In genomic region chr4:6641164-6641970, GRCh38 we compare ENCODE assay signal across 8 cellular contexts. TPM values are rescaled to one million over a fixed set of nuclear protein-coding genes. Genes with fewer than 3 reads are reported as not detected.
DNase-seq lines count a peak whose midpoint lies in the region; ATAC-seq and TF ChIP-seq lines count a peak whose summit lies in the region.

No MANE protein-coding gene starts in this region.

- DNase-seq in GM04504 (ENCODE audit: low read depth) = peak; percentile 23
- DNase-seq in H9 = no peak
- peak; percentile 47 for DNase-seq in NAMALWA (ENCODE audit: low spot score)
- DNase-seq in activated effector memory CD4-positive, alpha-beta T cell treated with Interleukin-2 at 50 U/mL for 16 hours = peak; percentile 34
- DNase-seq in omental fat pad (ENCODE audit: low spot score) = no peak
- no peak for DNase-seq in SW 1271 (lab: John Stamatoyannopoulos, UW)
- DNase-seq in SHP77 treated with DMSO at 0.1 percent for 48 hours (lab: John Stamatoyannopoulos, UW) = no peak

- peak overlapping the region; percentile 56 to 61 for H3K4me3 ChIP-seq in gastroesophageal sphincter

- H2BK20ac ChIP-seq in H9 (ENCODE audit: low read depth, low read length, poor library complexity, severe bottlenecking) = no peak overlapping the region

- H3K9me3 Mint-ChIP-seq in H9 = peaks cover 2 to 3% of the 10 kb centered on the region in 2 experiments; a peak in 1 of 5 replicates

- H3K27ac Mint-ChIP-seq in H9 = peak overlapping the region; percentile 99

- H3K23ac ChIP-seq in H9 (ENCODE audit: insufficient read length, low read depth, low read length) = no peak overlapping the region

- WGBS in H9 (ENCODE audit: extremely low coverage, insufficient read length, low lambda C conversion rate) = no CpG with 5 or more reads among the region's 50 CpGs
- WGBS in gastroesophageal sphincter (ENCODE audit: low coverage in 1 of 2), 2 donors = 1 to 9% methylated on average over 6 to 40 of the region's 50 CpGs

- H3K9me3 ChIP-seq in H9 (ENCODE audit: control insufficient read depth, low read depth, low read length) (no peaks in the 10 kb centered on the region), gastroesophageal sphincter (no peaks in the 10 kb centered on the region)

- TF ChIP-seq CTCF in H9 (conservative IDR thresholded peaks at IDR 0.05) (no peak), gastroesophageal sphincter (IDR thresholded peaks at IDR 0.05) (no peak), omental fat pad (IDR thresholded peaks at IDR 0.05) (no peak)

- ATAC-seq in gastroesophageal sphincter (peak; percentile 60), omental fat pad (ENCODE audit: low FRiP score) (peak; percentile 77)

- H3K79me1 ChIP-seq in H9 (ENCODE audit: insufficient read depth, low read depth, low read length, poor library complexity, severe bottlenecking) = peaks cover 8% of the 10 kb centered on the region

- H2AK5ac ChIP-seq in H9 (ENCODE audit: insufficient read length, low read length) = no peak overlapping the region

- H3K56ac ChIP-seq in H9 (ENCODE audit: insufficient read length, low read depth, low read length) = no peak overlapping the region

- no peak overlapping the region for H2BK5ac ChIP-seq in H9 (ENCODE audit: insufficient read length, low read length)

- H3K4ac ChIP-seq in H9 (ENCODE audit: low read depth, low read length) = no peak overlapping the region

- H3K4me1 ChIP-seq in H9 (ENCODE audit: insufficient read depth, low read length) (no peaks in the 10 kb centered on the region), gastroesophageal sphincter (peaks cover 9 to 47% (median 21%) of the 10 kb centered on the region in 3 donors)

- H3K27me3 ChIP-seq in H9 (ENCODE audit: insufficient read depth, low read length) = no peaks in the 10 kb centered on the region
- H3K27me3 ChIP-seq in gastroesophageal sphincter = no peaks in the 10 kb centered on the region

- peaks cover 19 to 24% of the 10 kb centered on the region in 2 experiments for H3K4me1 Mint-ChIP-seq in H9

- peak overlapping the region; percentile 99 to 100 for H3K4me3 Mint-ChIP-seq in H9

- no peak overlapping the region for H4K8ac ChIP-seq in H9 (replicated peaks; ENCODE audit: insufficient read length, low read depth, low read length)

- H3K36me3 ChIP-seq in gastroesophageal sphincter = peaks cover 0 to 20% of the 10 kb centered on the region in 2 donors

- no peak overlapping the region for H2BK12ac ChIP-seq in H9 (ENCODE audit: insufficient read length, low read depth, low read length)

- no peak overlapping the region for H2BK15ac ChIP-seq in H9 (ENCODE audit: low read depth, low read length)

- H4K5ac ChIP-seq in H9 (ENCODE audit: insufficient read length, low read depth, low read length) = no peak overlapping the region

- TF ChIP-seq EP300 in gastroesophageal sphincter (IDR thresholded peaks at IDR 0.05) = no peak

- H3K9ac ChIP-seq in H9 (ENCODE audit: extremely low read depth, insufficient read length, low read length) = peak overlapping the region; percentile 95

- no peaks in the 10 kb centered on the region for H4K20me1 ChIP-seq in H9 (ENCODE audit: control insufficient read depth, insufficient read depth, insufficient read length)

- no peak overlapping the region for H4K91ac ChIP-seq in H9 (ENCODE audit: insufficient read length, low read depth, low read length)

- H3K18ac ChIP-seq in H9 (ENCODE audit: insufficient read length, low read depth, low read length) = peak overlapping the region; percentile 79

- H3K27ac ChIP-seq in H9 (ENCODE audit: insufficient read length, low read depth, low read length) = peak overlapping the region; percentile 51
- peak overlapping the region; percentile 74 to 91 (median 87) for H3K27ac ChIP-seq in gastroesophageal sphincter

- no peak overlapping the region for H2AFZ ChIP-seq in H9 (ENCODE audit: low read length)

- H2BK120ac ChIP-seq in H9 (ENCODE audit: low read depth, low read length, poor library complexity, severe bottlenecking) = no peak overlapping the region

- TF ChIP-seq POLR2A in gastroesophageal sphincter (IDR thresholded peaks at IDR 0.05) = no peak

- peaks cover 10% of the 10 kb centered on the region for H3K79me2 ChIP-seq in H9 (ENCODE audit: insufficient read depth, low read length)

- H3K27me3 Mint-ChIP-seq in H9 (ENCODE audit: low read depth) = peaks cover 1% of the 10 kb centered on the region; the same call in 1 of the 2 replicates

- peak overlapping the region; percentile 95 for H3K14ac ChIP-seq in H9 (ENCODE audit: insufficient read depth, low read length)

- H3K4me2 ChIP-seq in H9 (ENCODE audit: insufficient read depth, insufficient read length, low read length) = peak overlapping the region; percentile 95

- peaks cover 14% of the 10 kb centered on the region for H3K23me2 ChIP-seq in H9 (ENCODE audit: insufficient read length, low read depth, low read length, poor library complexity, severe bottlenecking)

- peaks cover 22 to 26% (median 25%) of the 10 kb centered on the region in 3 experiments for H3K36me3 Mint-ChIP-seq in H9 (ENCODE audit: insufficient read depth in 1 of 3, low read depth in 3 of 3)

- no peak overlapping the region for H3T11ph ChIP-seq in H9 (ENCODE audit: low read length)

RNA-seq across cellular contexts. Expression of gene MRFAP1, which starts 0.9 kb away (rescaled TPM):
- total RNA-seq in H9 (2021) (328 and 329 TPM in 2 replicates), gastroesophageal sphincter (100 to 1,000 TPM; 202 to 358 (median 277) TPM), omental fat pad (100 to 1,000 TPM; 125 to 149 (median 140) TPM)

RNA-seq across cellular contexts. Expression of gene S100P, which starts 52.3 kb away (rescaled TPM):
- total RNA-seq in H9 (2021) = not detected in 2 replicates
- 1 to 10 TPM in 1 of 4 donors, under 1 TPM in 1, not detected in 2; 0.94 to 9.7 TPM for total RNA-seq in gastroesophageal sphincter
- 10 to 100 TPM in 1 of 4 donors, 1 to 10 TPM in 1, under 1 TPM in 1, not detected in 1; 0.60 to 10.9 (median 1.1) TPM for total RNA-seq in omental fat pad

Comparison
In these comparisons a context has a peak if more than half of its experiments do, and no peak if none do; other contexts are left out.
1. DNase-seq: peak in GM04504 (single experiment), NAMALWA (single experiment) and activated effector memory CD4-positive, alpha-beta T cell treated with Interleukin-2 at 50 U/mL for 16 hours (single experiment); none in H9 (single experiment), omental fat pad (single experiment), SW 1271 (0 of 2) and SHP77 treated with DMSO at 0.1 percent for 48 hours (single experiment).